In genomic region chr15:86001200-86001599, GRCh38 we compare ENCODE assay signal across 24 cellular contexts.
DNase-seq lines count a peak whose midpoint lies in the region; ATAC-seq and TF ChIP-seq lines count a peak whose summit lies in the region.
"Had no signal": no experiment of that assay in that cellular context is flagged by ENCODE, and none has a peak within 500 bp of the region (broad histone marks: within the 10 kb centered on the region; RNA-seq: fewer than 3 reads in every experiment).

No MANE protein-coding gene starts in this region.

- no peak overlapping the region for H3K4me3 Mint-ChIP-seq in natural killer cell treated with Interleukin-12 subunit alpha and Interleukin-12 subunit beta and Interleukin-15 and Interleukin-18, amount 100 ng/mL, for 72 hours
- H3K4me3 Mint-ChIP-seq: activated CD4-positive, alpha-beta T cell treated with anti-CD3 and anti-CD28 coated beads, Interleukin-2, amount 10 ng/mL, durations not matched to agents 7 days and 5 days; activated CD8-positive, alpha-beta memory T cell treated with anti-CD3 and anti-CD28 coated beads, Interleukin-2, amount 10 ng/mL, durations not matched to agents 7 days and 5 days; activated naive CD4-positive, alpha-beta T cell treated with anti-CD3 and anti-CD28 coated beads, Interleukin-2, amount 50 U/mL, for 24 hours; CD8-positive, alpha-beta memory T cell; central memory CD8-positive, alpha-beta T cell; naive thymus-derived CD4-positive, alpha-beta T cell; T-helper 2 cell treated with Interferon-gamma antibody and Interleukin-4, amounts not matched to agents 5 μg/mL and 100 μg/mL, for 36 hours had no signal

- H3K27ac ChIP-seq in SJSA1 (peak overlapping the region; percentile 21; the same call in 1 of the 2 replicates), smooth muscle cell (ENCODE audit: low read depth) (peak overlapping the region; percentile 1)
- H3K27ac ChIP-seq: GM23248, thyroid gland had no signal

- WGBS in smooth muscle cell (ENCODE audit: low lambda C conversion rate): 27% methylated on average over 2 of the region's 4 CpGs

- no peak overlapping the region for H3K4me3 ChIP-seq in Jurkat, Clone E6-1 (ENCODE audit: low read length)
- H3K4me3 ChIP-seq in SJSA1 (no peak overlapping the region), smooth muscle cell (no peak overlapping the region)
- H3K4me3 ChIP-seq: GM23248, thyroid gland had no signal

- H3K27me3 ChIP-seq in SJSA1 (replicated peaks): no peaks in the 10 kb centered on the region
- no peaks in the 10 kb centered on the region for H3K27me3 ChIP-seq in smooth muscle cell (ENCODE audit: low read depth)
- H3K27me3 ChIP-seq: thyroid gland had no signal

- peak; percentile 36 for DNase-seq in Jurkat, Clone E6-1 (ENCODE audit: low read depth, low spot score)
- peak in 1 of 2 experiments; percentile 59 for DNase-seq in SJSA1 (ENCODE audit: low read depth in 1 of 2, low spot score in 2 of 2)
- DNase-seq in foreskin melanocyte: peak; percentile 100
- no peak for DNase-seq in smooth muscle cell (lab: John Stamatoyannopoulos, UW; ENCODE audit: unreplicated experiment)
- no peak for DNase-seq in natural killer cell treated with Interleukin-12 subunit alpha and Interleukin-12 subunit beta and Interleukin-15 and Interleukin-18, amount 100 ng/mL, for 72 hours (ENCODE audit: low spot score)
- no peak for DNase-seq in stimulated activated CD4-positive, alpha-beta T cell treated with anti-CD3 and anti-CD28 coated beads, Interleukin-15, amount 100 ng/mL, for 24 hours
- DNase-seq: activated CD4-positive, alpha-beta T cell treated with anti-CD3 and anti-CD28 coated beads, Interleukin-2, amount 10 ng/mL, durations not matched to agents 7 days and 5 days; activated CD8-positive, alpha-beta memory T cell treated with anti-CD3 and anti-CD28 coated beads, Interleukin-2, amount 10 ng/mL, durations not matched to agents 7 days and 5 days; anterior cingulate cortex; CD8-positive, alpha-beta memory T cell; GDM1; GM23248; head of caudate nucleus; KBM-7; naive thymus-derived CD4-positive, alpha-beta T cell; NCI-H1048; NCI-H187 treated with DMSO at 0.1 percent for 48 hours; NCI-H526 treated with DMSO at 0.1 percent for 48 hours; stimulated activated naive CD8-positive, alpha-beta T cell treated with anti-CD3 and anti-CD28 coated beads, Interleukin-15, Interleukin-2, amounts not matched to agents 100 U/mL and 50 U/mL, for 24 hours; thyroid gland had no signal

- H3K4me1 ChIP-seq in SJSA1 (replicated peaks) (peaks cover 11% of the 10 kb centered on the region), smooth muscle cell (ENCODE audit: low read depth) (peaks cover 12% of the 10 kb centered on the region)
- H3K4me1 ChIP-seq: thyroid gland had no signal

- no peaks in the 10 kb centered on the region for H3K9me3 ChIP-seq in SJSA1 (replicated peaks)
- H3K9me3 ChIP-seq in smooth muscle cell (replicated peaks; ENCODE audit: low read depth): no peaks in the 10 kb centered on the region
- H3K9me3 ChIP-seq: thyroid gland had no signal

- H3K9me3 Mint-ChIP-seq in natural killer cell treated with Interleukin-12 subunit alpha and Interleukin-12 subunit beta and Interleukin-15 and Interleukin-18, amount 100 ng/mL, for 72 hours: no peaks in the 10 kb centered on the region
- H3K9me3 Mint-ChIP-seq: activated CD4-positive, alpha-beta T cell treated with anti-CD3 and anti-CD28 coated beads, Interleukin-2, amount 10 ng/mL, durations not matched to agents 7 days and 5 days; activated naive CD4-positive, alpha-beta T cell treated with anti-CD3 and anti-CD28 coated beads, Interleukin-2, amount 50 U/mL, for 24 hours; CD8-positive, alpha-beta memory T cell; central memory CD8-positive, alpha-beta T cell; T-helper 2 cell treated with Interferon-gamma antibody and Interleukin-4, amounts not matched to agents 5 μg/mL and 100 μg/mL, for 36 hours had no signal

- H3K27ac Mint-ChIP-seq in natural killer cell treated with Interleukin-12 subunit alpha and Interleukin-12 subunit beta and Interleukin-15 and Interleukin-18, amount 100 ng/mL, for 72 hours: no peak overlapping the region
- H3K27ac Mint-ChIP-seq: activated CD4-positive, alpha-beta T cell treated with anti-CD3 and anti-CD28 coated beads, Interleukin-2, amount 10 ng/mL, durations not matched to agents 7 days and 5 days; activated CD8-positive, alpha-beta memory T cell treated with anti-CD3 and anti-CD28 coated beads, Interleukin-2, amount 10 ng/mL, durations not matched to agents 7 days and 5 days; activated naive CD4-positive, alpha-beta T cell treated with anti-CD3 and anti-CD28 coated beads, Interleukin-2, amount 50 U/mL, for 24 hours; CD8-positive, alpha-beta memory T cell; naive thymus-derived CD4-positive, alpha-beta T cell; T-helper 2 cell treated with Interferon-gamma antibody and Interleukin-4, amounts not matched to agents 5 μg/mL and 100 μg/mL, for 36 hours had no signal

- no peak for ATAC-seq in GM21786 (IDR thresholded peaks at IDR 0.05; ENCODE audit: unreplicated experiment)
- ATAC-seq in natural killer cell treated with Interleukin-12 subunit alpha and Interleukin-12 subunit beta and Interleukin-15 and Interleukin-18, amount 100 ng/mL, for 72 hours: no peak
- ATAC-seq: activated CD8-positive, alpha-beta memory T cell treated with anti-CD3 and anti-CD28 coated beads, Interleukin-2, amount 10 ng/mL, durations not matched to agents 7 days and 5 days; naive thymus-derived CD4-positive, alpha-beta T cell; stimulated activated naive CD8-positive, alpha-beta T cell treated with anti-CD3 and anti-CD28 coated beads, Interleukin-15, Interleukin-2, amounts not matched to agents 100 U/mL and 50 U/mL, for 24 hours had no signal

- H3F3A ChIP-seq in smooth muscle cell (ENCODE audit: low read depth): no peaks in the 10 kb centered on the region

- H3K4me1 Mint-ChIP-seq in natural killer cell treated with Interleukin-12 subunit alpha and Interleukin-12 subunit beta and Interleukin-15 and Interleukin-18, amount 100 ng/mL, for 72 hours (ENCODE audit: low read depth in 2 of 2): no peaks in the 10 kb centered on the region
- H3K4me1 Mint-ChIP-seq: activated CD4-positive, alpha-beta T cell treated with anti-CD3 and anti-CD28 coated beads, Interleukin-2, amount 10 ng/mL, durations not matched to agents 7 days and 5 days; activated CD8-positive, alpha-beta memory T cell treated with anti-CD3 and anti-CD28 coated beads, Interleukin-2, amount 10 ng/mL, durations not matched to agents 7 days and 5 days; activated naive CD4-positive, alpha-beta T cell treated with anti-CD3 and anti-CD28 coated beads, Interleukin-2, amount 50 U/mL, for 24 hours; CD8-positive, alpha-beta memory T cell; central memory CD8-positive, alpha-beta T cell; naive thymus-derived CD4-positive, alpha-beta T cell had no signal

- TF ChIP-seq CTCF in smooth muscle cell (IDR thresholded peaks at IDR 0.05; ENCODE audit: borderline replicate concordance, insufficient read depth, poor library complexity, severe bottlenecking): no peak

- H3K36me3 ChIP-seq in SJSA1 (no peaks in the 10 kb centered on the region), smooth muscle cell (ENCODE audit: low read depth) (no peaks in the 10 kb centered on the region)
- H3K36me3 ChIP-seq: thyroid gland had no signal

- H3K36me3 Mint-ChIP-seq in natural killer cell treated with Interleukin-12 subunit alpha and Interleukin-12 subunit beta and Interleukin-15 and Interleukin-18, amount 100 ng/mL, for 72 hours: no peaks in the 10 kb centered on the region
- H3K36me3 Mint-ChIP-seq: activated CD8-positive, alpha-beta memory T cell treated with anti-CD3 and anti-CD28 coated beads, Interleukin-2, amount 10 ng/mL, durations not matched to agents 7 days and 5 days; activated naive CD4-positive, alpha-beta T cell treated with anti-CD3 and anti-CD28 coated beads, Interleukin-2, amount 50 U/mL, for 24 hours; CD8-positive, alpha-beta memory T cell; naive thymus-derived CD4-positive, alpha-beta T cell had no signal

- H4K20me1 ChIP-seq in smooth muscle cell (ENCODE audit: low read depth): no peaks in the 10 kb centered on the region

- peaks cover 16 to 36% of the 10 kb centered on the region in 2 donors for H3K27me3 Mint-ChIP-seq in natural killer cell treated with Interleukin-12 subunit alpha and Interleukin-12 subunit beta and Interleukin-15 and Interleukin-18, amount 100 ng/mL, for 72 hours

- no peak overlapping the region for H3K9ac ChIP-seq in smooth muscle cell (ENCODE audit: low read depth)
- H3K9ac ChIP-seq: GM23248 had no signal

- no peaks in the 10 kb centered on the region for H3K79me2 ChIP-seq in smooth muscle cell (ENCODE audit: low read depth)

- peak overlapping the region; percentile 8 for H3K4me2 ChIP-seq in smooth muscle cell

- H2AFZ ChIP-seq in smooth muscle cell (ENCODE audit: low read depth): no peak overlapping the region
- H2AFZ ChIP-seq: GM23248 had no signal

Comparison
In these comparisons a context has a peak if more than half of its experiments do, and no peak if none do; other contexts are left out.
1. DNase-seq: peak in Jurkat, Clone E6-1 (single experiment) and foreskin melanocyte (single experiment); none in smooth muscle cell (single experiment), natural killer cell treated with Interleukin-12 subunit alpha and Interleukin-12 subunit beta and Interleukin-15 and Interleukin-18, amount 100 ng/mL, for 72 hours (single experiment) and stimulated activated CD4-positive, alpha-beta T cell treated with anti-CD3 and anti-CD28 coated beads, Interleukin-15, amount 100 ng/mL, for 24 hours (single experiment).